ENCODE assay signal across 8 cellular contexts in the genomic region with DNA sequence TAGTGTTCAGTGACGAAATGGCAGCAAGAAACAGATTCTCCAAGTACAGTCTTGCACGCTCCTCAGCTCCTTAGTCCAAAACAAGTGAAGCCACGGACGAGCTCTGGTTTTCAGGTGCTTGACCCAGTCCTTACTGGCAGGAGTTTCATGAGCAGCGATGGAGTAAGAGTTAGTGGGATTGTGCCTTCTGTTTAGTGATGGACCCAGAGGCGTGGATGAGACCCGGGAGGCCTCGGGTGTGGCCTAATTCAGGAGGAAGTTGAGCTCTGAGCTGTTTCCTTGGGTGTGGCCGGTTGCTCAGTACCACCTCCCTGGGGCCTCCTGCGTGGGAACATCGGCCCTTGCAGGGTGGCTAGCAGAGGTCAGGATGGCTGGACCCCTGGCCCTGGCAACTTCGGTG. TPM values are rescaled to one million over a fixed set of nuclear protein-coding genes. Genes with fewer than 3 reads are reported as not detected.
DNase-seq lines count a peak whose midpoint lies in the region; ATAC-seq and TF ChIP-seq lines count a peak whose summit lies in the region.

No MANE protein-coding gene starts in this region.

- peak; percentile 34 for TF ChIP-seq CTCF in C4-2B (conservative IDR thresholded peaks at IDR 0.05)
- TF ChIP-seq CTCF in lower lobe of right lung (IDR thresholded peaks at IDR 0.05): no peak
- TF ChIP-seq CTCF in brain microvascular endothelial cell (IDR thresholded peaks at IDR 0.05; ENCODE audit: low read depth, low read length, missing control alignments): no peak
- no peak for TF ChIP-seq CTCF in tibial nerve (IDR thresholded peaks at IDR 0.05)

- H3K27ac ChIP-seq in C4-2B (no peak overlapping the region), lower lobe of right lung (no peak overlapping the region), brain microvascular endothelial cell (no peak overlapping the region), tibial nerve (no peak overlapping the region)

- H3K9me3 Mint-ChIP-seq in activated T-cell treated with anti-CD3 and anti-CD28 coated beads, Interleukin-2, amount 50 U/mL, for 4 hours: no peaks in the 10 kb centered on the region

- no peak for DNase-seq in activated T-cell treated with anti-CD3 and anti-CD28 coated beads, Interleukin-2, amount 50 U/mL, for 4 hours
- peak; percentile 61 for DNase-seq in lower lobe of right lung
- no peak for DNase-seq in brain microvascular endothelial cell
- no peak for DNase-seq in NCI-H1930 (lab: John Stamatoyannopoulos, UW)
- DNase-seq in tibial nerve (ENCODE audit: low spot score in 2 of 2): no peak

- no peak for TF ChIP-seq EP300 in tibial nerve (IDR thresholded peaks at IDR 0.05)

- H3K4me1 ChIP-seq in lower lobe of right lung (peaks cover 5% of the 10 kb centered on the region), tibial nerve (peaks cover 0 to 18% (median 0%) of the 10 kb centered on the region in 4 donors)

- H3K27me3 ChIP-seq in lower lobe of right lung (ENCODE audit: low read depth) (no peaks in the 10 kb centered on the region), brain microvascular endothelial cell (replicated peaks) (no peaks in the 10 kb centered on the region), tibial nerve (no peaks in the 10 kb centered on the region)

- H3K4me3 ChIP-seq in lower lobe of right lung (peak overlapping the region; percentile 33), brain microvascular endothelial cell (ENCODE audit: low read depth, low read length) (no peak overlapping the region), tibial nerve (peak overlapping the region in 1 of 4 donors; percentile 20)

- H3K36me3 Mint-ChIP-seq in activated T-cell treated with anti-CD3 and anti-CD28 coated beads, Interleukin-2, amount 50 U/mL, for 4 hours (ENCODE audit: insufficient read depth): peaks cover 13% of the 10 kb centered on the region

- peak overlapping the region; percentile 73 for H3K4me3 Mint-ChIP-seq in activated T-cell treated with anti-CD3 and anti-CD28 coated beads, Interleukin-2, amount 50 U/mL, for 4 hours

- no peaks in the 10 kb centered on the region for H3K27me3 Mint-ChIP-seq in activated T-cell treated with anti-CD3 and anti-CD28 coated beads, Interleukin-2, amount 50 U/mL, for 4 hours (ENCODE audit: low read depth)

- H3K4me1 Mint-ChIP-seq in activated T-cell treated with anti-CD3 and anti-CD28 coated beads, Interleukin-2, amount 50 U/mL, for 4 hours (ENCODE audit: low read depth): peaks cover 20% of the 10 kb centered on the region

- H3K36me3 ChIP-seq in lower lobe of right lung: no peaks in the 10 kb centered on the region
- H3K36me3 ChIP-seq in brain microvascular endothelial cell (replicated peaks): no peaks in the 10 kb centered on the region
- no peaks in the 10 kb centered on the region for H3K36me3 ChIP-seq in tibial nerve

- H3K9me3 ChIP-seq in lower lobe of right lung (no peaks in the 10 kb centered on the region), tibial nerve (no peaks in the 10 kb centered on the region)

- intact Hi-C loops in lower lobe of right lung (cut with DNase I): no loop called here

- 58 to 59% methylated on average over 12 of the region's 12 CpGs for WGBS in tibial nerve, 2 donors

- no peak for TF ChIP-seq POLR2A in tibial nerve (IDR thresholded peaks at IDR 0.05)

- in situ Hi-C loops in brain microvascular endothelial cell (cut with HindIII; ENCODE audit: low pct_ligation_motif_present, low sequenced_read_pairs): no loop called here

- ATAC-seq in GM21423 (IDR thresholded peaks at IDR 0.05; ENCODE audit: unreplicated experiment) (peak; percentile 65), HG03565 (IDR thresholded peaks at IDR 0.05; ENCODE audit: unreplicated experiment) (peak; percentile 62), lower lobe of right lung (peak; percentile 78 to 82)
- ATAC-seq in activated T-cell treated with anti-CD3 and anti-CD28 coated beads, Interleukin-2, amount 50 U/mL, for 4 hours: peak; percentile 68 to 89

RNA-seq across cellular contexts. Expression of a gene that starts 52.0 kb away (rescaled TPM):
- 1 to 10 TPM; 4.2 to 7.3 (median 5.5) TPM for total RNA-seq in activated T-cell treated with anti-CD3 and anti-CD28 coated beads, Interleukin-2, amount 50 U/mL, for 4 hours
- total RNA-seq in lower lobe of right lung: 0.47 TPM
- total RNA-seq in tibial nerve: 10 to 100 TPM; 10.8 to 47.9 (median 23.6) TPM
